17 cellular contexts compared by ENCODE assay signal in the genomic region with DNA sequence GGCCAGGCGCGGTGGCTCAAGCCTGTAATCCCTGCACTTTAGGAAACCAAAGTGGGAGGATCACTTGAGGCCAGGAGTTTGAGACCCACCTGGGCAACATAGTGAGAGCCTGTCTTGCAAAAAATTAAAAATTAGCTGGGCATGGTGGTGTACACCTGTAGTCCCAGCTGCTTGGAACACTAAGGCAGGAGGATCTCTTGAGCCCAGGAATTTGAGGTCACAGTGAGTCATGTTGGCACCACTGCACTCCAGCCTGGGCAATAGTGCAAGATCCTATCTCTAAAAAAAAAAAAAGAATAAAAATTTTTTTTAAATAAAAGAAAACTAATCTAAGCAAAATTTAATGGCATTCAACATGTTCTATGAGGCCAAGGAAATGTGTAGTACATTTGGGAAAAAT. TPM values are rescaled to one million over a fixed set of nuclear protein-coding genes. Genes with fewer than 3 reads are reported as not detected.
A peak's percentile ranks its signal among the peaks of the same experiment; 100 is the strongest.
DNase-seq lines count a peak whose midpoint lies in the region; ATAC-seq, FAIRE-seq and TF ChIP-seq lines count a peak whose summit lies in the region.
"Had no signal": no experiment of that assay in that cellular context is flagged by ENCODE, and none has a peak within 500 bp of the region (broad histone marks: within the 10 kb centered on the region; RNA-seq: fewer than 3 reads in every experiment).

No MANE protein-coding gene starts in this region.

- H3K9me3 ChIP-seq in HEK293 (ENCODE audit: control insufficient read depth, insufficient read depth, low read depth, low read length), result no peaks in the 10 kb centered on the region
- no peaks in the 10 kb centered on the region for H3K9me3 ChIP-seq in kidney (ENCODE audit: control insufficient read depth in 1 of 2, low read length in 2 of 2)
- H3K9me3 ChIP-seq: Caco-2, HAP-1 had no signal

- H3K27ac Mint-ChIP-seq in WTC11, result peak overlapping the region; percentile 9; the same call in 1 of the 2 replicates
- H3K27ac Mint-ChIP-seq: CD4-positive, CD25-positive, alpha-beta regulatory T cell; CD8-positive, alpha-beta T cell had no signal

- no peak for ATAC-seq in WTC11
- no peak for ATAC-seq in HG03565 (IDR thresholded peaks at IDR 0.05; ENCODE audit: unreplicated experiment)
- ATAC-seq: CD8-positive, alpha-beta T cell had no signal

- DNase-seq in WTC11 (ENCODE audit: low spot score) (no peak), kidney (peak; percentile 32), superior temporal gyrus (ENCODE audit: extremely low spot score) (no peak), HT-29 (ENCODE audit: low spot score) (no peak)
- DNase-seq: Caco-2; CD4-positive, CD25-positive, alpha-beta regulatory T cell; CD8-positive, alpha-beta T cell; DMS153; DMS79; GOT3 had no signal

- TF ChIP-seq CTCF in HEK293 (tag by site-specific recombination; IDR thresholded peaks at IDR 0.05), result no peak
- no peak for TF ChIP-seq CTCF in WTC11 (IDR thresholded peaks at IDR 0.05)
- TF ChIP-seq CTCF in kidney (IDR thresholded peaks at IDR 0.05; ENCODE audit: borderline replicate concordance, extremely low read depth, insufficient read depth), result no peak

- CTCF ChIA-PET in HEK293 (lab: Yijun Ruan, JAX), result no interaction called here
- CTCF ChIA-PET in WTC11 (lab: Charles Lee), result no interaction called here

- H3K27me3 Mint-ChIP-seq in WTC11 (ENCODE audit: low read depth), result no peaks in the 10 kb centered on the region
- H3K27me3 Mint-ChIP-seq: CD4-positive, CD25-positive, alpha-beta regulatory T cell had no signal

- no peak overlapping the region for H3K9ac ChIP-seq in kidney (ENCODE audit: low read length in 2 of 2)

- no peak overlapping the region for H3K4me3 Mint-ChIP-seq in WTC11
- H3K4me3 Mint-ChIP-seq: CD4-positive, CD25-positive, alpha-beta regulatory T cell; CD8-positive, alpha-beta T cell had no signal

- H3K4me3 ChIP-seq in HEK293 (ENCODE audit: low read depth, low read length) (no peak overlapping the region), kidney (ENCODE audit: low read length in 2 of 2) (no peak overlapping the region)
- H3K4me3 ChIP-seq: HAP-1 had no signal

- peaks cover 12% of the 10 kb centered on the region for H3K36me3 Mint-ChIP-seq in WTC11

- POLR2A ChIA-PET in HEK293 (lab: Yijun Ruan, JAX), result no interaction called here
- POLR2A ChIA-PET in WTC11 (lab: Charles Lee), result no interaction called here

- H3K36me3 ChIP-seq in HEK293 (ENCODE audit: control insufficient read depth in 2 of 2, insufficient read depth in 1 of 2, low read length in 2 of 2) (peaks cover 0 to 48% of the 10 kb centered on the region in 2 experiments; a peak in 1 of 3 replicates), kidney (ENCODE audit: control insufficient read depth in 1 of 2, insufficient read depth in 2 of 2, low read length in 2 of 2) (peaks cover 2 to 8% of the 10 kb centered on the region in 2 donors)
- H3K36me3 ChIP-seq: HAP-1 had no signal

- H3K4me1 ChIP-seq in HEK293 (ENCODE audit: control insufficient read depth, insufficient read depth, low read length) (no peaks in the 10 kb centered on the region), kidney (ENCODE audit: control insufficient read depth in 1 of 2, insufficient read depth in 1 of 2, low read depth in 1 of 2, low read length in 2 of 2) (no peaks in the 10 kb centered on the region)
- H3K4me1 ChIP-seq: Caco-2, HAP-1 had no signal

- intact Hi-C loops in kidney (cut with DNase I), result no loop called here

- peaks cover 39% of the 10 kb centered on the region for H3K4me1 Mint-ChIP-seq in WTC11
- H3K4me1 Mint-ChIP-seq: CD4-positive, CD25-positive, alpha-beta regulatory T cell had no signal

- FAIRE-seq in kidney (lab: Jason Lieb, UNC), result no peak
- FAIRE-seq: G401.6, GM12892, H54 had no signal

- H3K27ac ChIP-seq in HEK293 (ENCODE audit: extremely low read depth, low read depth, low read length) (no peak overlapping the region), kidney (ENCODE audit: low read depth in 2 of 2, low read length in 2 of 2) (no peak overlapping the region)
- H3K27ac ChIP-seq: C4-2B had no signal

- no peaks in the 10 kb centered on the region for H3K9me3 Mint-ChIP-seq in WTC11
- H3K9me3 Mint-ChIP-seq: CD8-positive, alpha-beta T cell had no signal

TF ChIP-seq in HEK293, 187 proteins besides CTCF, POLR2A, EP300 and RAD21:
- TF ChIP-seq ZNF121 (tag by site-specific recombination; IDR thresholded peaks at IDR 0.05), result 0 out of 2 replicates have a peak, but pooled peaks have one; percentile 40
- TF ChIP-seq ZNF585B (tag by site-specific recombination; IDR thresholded peaks at IDR 0.05), result no peak
- no peak for TF ChIP-seq ZBTB21 (tag by site-specific recombination; IDR thresholded peaks at IDR 0.05)
TF ChIP-seq in HEK293: peak in this region for 1.

TF ChIP-seq in WTC11, 78 proteins besides CTCF, POLR2A, EP300 and RAD21:
- TF ChIP-seq, protein P1, sequence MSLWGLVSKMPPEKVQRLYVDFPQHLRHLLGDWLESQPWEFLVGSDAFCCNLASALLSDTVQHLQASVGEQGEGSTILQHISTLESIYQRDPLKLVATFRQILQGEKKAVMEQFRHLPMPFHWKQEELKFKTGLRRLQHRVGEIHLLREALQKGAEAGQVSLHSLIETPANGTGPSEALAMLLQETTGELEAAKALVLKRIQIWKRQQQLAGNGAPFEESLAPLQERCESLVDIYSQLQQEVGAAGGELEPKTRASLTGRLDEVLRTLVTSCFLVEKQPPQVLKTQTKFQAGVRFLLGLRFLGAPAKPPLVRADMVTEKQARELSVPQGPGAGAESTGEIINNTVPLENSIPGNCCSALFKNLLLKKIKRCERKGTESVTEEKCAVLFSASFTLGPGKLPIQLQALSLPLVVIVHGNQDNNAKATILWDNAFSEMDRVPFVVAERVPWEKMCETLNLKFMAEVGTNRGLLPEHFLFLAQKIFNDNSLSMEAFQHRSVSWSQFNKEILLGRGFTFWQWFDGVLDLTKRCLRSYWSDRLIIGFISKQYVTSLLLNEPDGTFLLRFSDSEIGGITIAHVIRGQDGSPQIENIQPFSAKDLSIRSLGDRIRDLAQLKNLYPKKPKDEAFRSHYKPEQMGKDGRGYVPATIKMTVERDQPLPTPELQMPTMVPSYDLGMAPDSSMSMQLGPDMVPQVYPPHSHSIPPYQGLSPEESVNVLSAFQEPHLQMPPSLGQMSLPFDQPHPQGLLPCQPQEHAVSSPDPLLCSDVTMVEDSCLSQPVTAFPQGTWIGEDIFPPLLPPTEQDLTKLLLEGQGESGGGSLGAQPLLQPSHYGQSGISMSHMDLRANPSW (CRISPR knock-in tag; conservative IDR thresholded peaks at IDR 0.05; ENCODE audit: low read depth), result no peak
- peak; percentile 88; the same call in 1 of the 2 replicates for TF ChIP-seq ZNF121 (CRISPR knock-in tag; IDR thresholded peaks at IDR 0.05)
TF ChIP-seq in WTC11: peak in this region for 1.

RNA-seq across cellular contexts. Expression of a gene that starts 44.9 kb away (rescaled TPM):
- 32.9 to 39.0 TPM (median 33.1 TPM) in 3 replicates for total RNA-seq in WTC11 (2021)
- 22.2 TPM for total RNA-seq in kidney
- 2.0 TPM for polyA plus RNA-seq in kidney (ENCODE audit: insufficient read depth, low read depth, low replicate concordance)
- 3.4 and 4.6 TPM in 2 replicates for total RNA-seq in HT-29 (2014; rRNA removed; shearing (Covaris generic))
